1 cellular context compared by ENCODE assay signal in genomic region chr15:32956006-32956405, GRCh38.
TF ChIP-seq lines count a peak whose summit lies in the region.

No MANE protein-coding gene starts in this region.

TF ChIP-seq in HCT116, 20 proteins besides CTCF, POLR2A, EP300 and RAD21 (continued from another document):
- no peak for TF ChIP-seq FOSL1 (IDR thresholded peaks at IDR 0.05; ENCODE audit: low read depth)
